ENCODE assay signal across 8 cellular contexts in the genomic region with DNA sequence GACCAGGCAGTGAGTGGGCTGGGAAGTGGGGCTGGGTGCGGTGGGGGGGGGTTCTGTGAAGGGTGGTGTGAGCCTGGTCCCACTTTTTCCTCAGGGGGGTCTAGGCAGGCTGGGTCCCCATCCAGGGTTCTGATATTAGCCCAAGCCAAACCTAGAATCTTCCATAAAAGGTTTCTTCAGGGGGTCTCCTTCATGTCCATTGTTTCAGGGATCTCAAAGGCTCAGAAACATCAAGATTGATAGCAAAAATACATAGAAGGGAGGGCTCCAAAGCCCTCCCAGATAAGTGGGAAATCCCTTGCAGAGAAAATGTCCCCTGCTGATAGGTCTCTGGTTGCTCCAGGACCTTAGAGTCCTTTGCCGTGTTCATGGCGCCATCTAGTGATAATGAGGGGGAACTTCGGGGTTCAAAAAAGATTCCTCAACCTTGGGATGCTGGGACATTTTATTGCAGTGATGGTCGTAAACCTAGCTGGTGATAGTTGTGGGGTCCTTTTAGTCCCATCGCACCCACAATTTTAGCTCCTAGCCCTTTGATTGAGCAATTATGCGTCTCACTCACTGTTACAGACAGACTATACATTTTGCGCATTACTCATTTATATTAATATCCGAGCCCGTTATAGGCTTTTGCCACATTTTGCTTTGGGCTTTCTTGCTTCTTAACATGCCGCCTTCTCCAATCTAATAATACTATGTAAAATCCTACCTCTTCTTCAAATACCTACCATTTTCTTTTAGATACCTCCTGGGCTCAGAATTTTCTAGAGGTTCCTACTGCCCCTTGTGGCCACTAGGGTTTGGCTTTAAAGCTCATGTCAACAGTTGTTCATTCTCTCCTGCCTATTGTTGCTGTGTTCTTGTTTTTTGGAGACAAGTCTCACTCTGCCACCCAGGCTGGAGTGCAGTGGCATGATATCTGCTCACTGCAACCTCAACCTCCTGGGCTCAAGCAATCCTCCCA. TPM values are rescaled to one million over a fixed set of nuclear protein-coding genes. Genes with fewer than 3 reads are reported as not detected.
A peak's percentile ranks its signal among the peaks of the same experiment; 100 is the strongest.
DNase-seq lines count a peak whose midpoint lies in the region; ATAC-seq and TF ChIP-seq lines count a peak whose summit lies in the region.

No MANE protein-coding gene starts in this region.

- no peak overlapping the region for H2AK9ac ChIP-seq in IMR-90 (replicated peaks; ENCODE audit: low read depth, low read length, poor library complexity)

- H3K9me3 Mint-ChIP-seq in activated T-helper 17 cell treated with anti-CD3 and anti-CD28 coated beads, Interleukin-2, amount 50 U/mL, for 72 hours, result no peaks in the 10 kb centered on the region

- no peak overlapping the region for H4K8ac ChIP-seq in IMR-90 (ENCODE audit: low read depth in 2 of 2, low read length in 2 of 2)

- H3K27me3 Mint-ChIP-seq in activated T-helper 17 cell treated with anti-CD3 and anti-CD28 coated beads, Interleukin-2, amount 50 U/mL, for 72 hours, result peaks cover 7% of the 10 kb centered on the region

- no peak overlapping the region for H2BK20ac ChIP-seq in IMR-90 (ENCODE audit: low read depth, low read length)

- no peak overlapping the region for H4K5ac ChIP-seq in IMR-90 (ENCODE audit: low read depth, low read length)

- CTCF ChIA-PET in IMR-90 (lab: Yijun Ruan, JAX), result interaction anchor here (0.6 to 2.3 kb wide), 20 partner anchors 8 to 260 kb away, joined by 3 to 16 read pairs (median 4); no protein-coding TSS in a partner anchor

- no peak overlapping the region for H2BK15ac ChIP-seq in IMR-90 (ENCODE audit: low read depth, low read length)

- WGBS in IMR-90 (ENCODE audit: extremely low coverage in 2 of 2, insufficient read length in 1 of 2), 2 experiments, result 67% methylated on average over 7 of the region's 11 CpGs; no CpG with 5 or more reads in 1 of the 2 experiments
- 30% methylated on average over 11 of the region's 11 CpGs for WGBS in prostate gland

- H3K18ac ChIP-seq in IMR-90 (ENCODE audit: low read depth, low read length), result no peak overlapping the region

- H3K9ac ChIP-seq in IMR-90 (ENCODE audit: low read depth, low read length), result no peak overlapping the region

- H3K4me3 ChIP-seq in IMR-90 (ENCODE audit: insufficient read depth, low read depth, low read length), result no peak overlapping the region
- no peak overlapping the region for H3K4me3 ChIP-seq in prostate gland

- H3K27me3 ChIP-seq in IMR-90 (ENCODE audit: control insufficient read depth, insufficient read depth, low read length) (no peaks in the 10 kb centered on the region), prostate gland (replicated peaks; ENCODE audit: insufficient read depth) (no peaks in the 10 kb centered on the region)

- peaks cover 24% of the 10 kb centered on the region for H3K36me3 ChIP-seq in IMR-90 (ENCODE audit: control insufficient read depth, insufficient read depth, low read length)
- no peaks in the 10 kb centered on the region for H3K36me3 ChIP-seq in prostate gland

- in situ Hi-C loops in IMR-90 (cut with MboI; ENCODE audit: low sequenced_read_pairs), result loop anchor here (5.0 to 10.0 kb wide), 3 partner anchors 95 to 307 kb away; partner anchors contain the start of genes HOXB13, PRAC1 and PRAC2

- H2AFZ ChIP-seq in IMR-90 (replicated peaks; ENCODE audit: low read length, poor library complexity), result no peak overlapping the region

- no peak overlapping the region for H3K27ac ChIP-seq in IMR-90 (ENCODE audit: insufficient read depth, low read length)
- H3K27ac ChIP-seq in prostate gland, result no peak overlapping the region

- dilution Hi-C loops in IMR-90 (cut with HindIII; ENCODE audit: low sequenced_read_pairs, unreplicated experiment), result loop anchor here (25.0 kb wide), 1 partner anchor 120 kb away; the partner anchor contains the start of gene UBE2Z

- peaks cover 12% of the 10 kb centered on the region; the same call in 1 of the 2 replicates for H4K20me1 ChIP-seq in IMR-90 (ENCODE audit: insufficient read depth, low read length)

- no peak overlapping the region for H3K4me2 ChIP-seq in IMR-90 (ENCODE audit: low read depth, low read length)

- no TSS peak for BruUV-seq in IMR-90 (replicated peaks; lab: Mats Ljungman, UMichigan)

- POLR2A ChIA-PET in IMR-90 (lab: Charles Lee; ENCODE audit: unreplicated experiment), result interaction anchor here (1.0 kb wide), 1 partner anchor 88 kb away, joined by 3 read pairs; the partner anchor contains the start of gene SNF8

- TF ChIP-seq CTCF in IMR-90 (conservative IDR thresholded peaks at IDR 0.05; ENCODE audit: low read depth, low read length), result peak; percentile 97
- peak in 3 of 4 experiments; percentile 55 to 59 (median 58) for TF ChIP-seq CTCF in prostate gland (IDR thresholded peaks at IDR 0.05)
- peak in 1 of 3 donors; percentile 1 for TF ChIP-seq CTCF in omental fat pad (IDR thresholded peaks at IDR 0.05)

- intact Hi-C loops in IMR-90 (cut with micrococcal nuclease), result loop anchor here (1.0 to 10.0 kb wide), 9 partner anchors 29 to 307 kb away; partner anchors contain the start of genes HOXB13, PRAC1, PRAC2 and SNF8
- intact Hi-C loops in prostate gland (cut with DNase I), result loop anchor here (10.0 kb wide), 1 partner anchor 357 kb away; no protein-coding TSS in a partner anchor

- ATAC-seq in IMR-90 (ENCODE audit: low read depth) (peak; percentile 87), HG03280 (IDR thresholded peaks at IDR 0.05; ENCODE audit: unreplicated experiment) (no peak), omental fat pad (ENCODE audit: low FRiP score) (no peak)
- ATAC-seq in activated T-helper 17 cell treated with anti-CD3 and anti-CD28 coated beads, Interleukin-2, amount 50 U/mL, for 72 hours (replicated peaks), result peak; percentile 65

- H3K27ac Mint-ChIP-seq in activated T-helper 17 cell treated with anti-CD3 and anti-CD28 coated beads, Interleukin-2, amount 50 U/mL, for 72 hours, result no peak overlapping the region

- H3K4me3 Mint-ChIP-seq in activated T-helper 17 cell treated with anti-CD3 and anti-CD28 coated beads, Interleukin-2, amount 50 U/mL, for 72 hours, result no peak overlapping the region

- H3K79me1 ChIP-seq in IMR-90 (ENCODE audit: low read depth in 1 of 2, low read length in 2 of 2), result peaks cover 21 to 40% of the 10 kb centered on the region in 2 experiments

- peak; percentile 99 for TF ChIP-seq RAD21 in IMR-90 (IDR thresholded peaks at IDR 0.05; ENCODE audit: low read length)

- H2BK5ac ChIP-seq in IMR-90 (ENCODE audit: low read depth, low read length, poor library complexity, severe bottlenecking), result no peak overlapping the region

- no peak overlapping the region for H2BK120ac ChIP-seq in IMR-90 (ENCODE audit: low read depth, low read length)

- no peak overlapping the region for H3K56ac ChIP-seq in IMR-90 (ENCODE audit: extremely low read depth, insufficient read depth, low read length)

- no peak overlapping the region for H3K14ac ChIP-seq in IMR-90 (replicated peaks; ENCODE audit: low read depth, low read length)

- DNase-seq in DMS79 (lab: John Stamatoyannopoulos, UW), result peak; percentile 75
- DNase-seq in IMR-90, result peak; percentile 81
- DNase-seq in NOMO-1 treated with dmso at 0.1 percent for 144 hours (lab: John Stamatoyannopoulos, UW; ENCODE audit: unreplicated experiment), result peak; percentile 7
- peak; percentile 54 for DNase-seq in globus pallidus (ENCODE audit: low spot score)
- DNase-seq in prostate gland (ENCODE audit: low spot score), result peak; percentile 15
- DNase-seq in omental fat pad (ENCODE audit: low spot score), result no peak

- H3K36me3 Mint-ChIP-seq in activated T-helper 17 cell treated with anti-CD3 and anti-CD28 coated beads, Interleukin-2, amount 50 U/mL, for 72 hours (ENCODE audit: low read depth), result no peaks in the 10 kb centered on the region

- peaks cover 5% of the 10 kb centered on the region for H3K4me1 Mint-ChIP-seq in activated T-helper 17 cell treated with anti-CD3 and anti-CD28 coated beads, Interleukin-2, amount 50 U/mL, for 72 hours

- H2AK5ac ChIP-seq in IMR-90 (ENCODE audit: low read depth, low read length), result no peak overlapping the region

- TF ChIP-seq POLR2A in IMR-90 (IDR thresholded peaks at IDR 0.05; ENCODE audit: low read depth, low read length) (no peak), prostate gland (IDR thresholded peaks at IDR 0.05) (no peak)

- no peaks in the 10 kb centered on the region for H3K9me1 ChIP-seq in IMR-90 (ENCODE audit: insufficient read depth, low read length)

- no peaks in the 10 kb centered on the region for H3K4me1 ChIP-seq in IMR-90 (ENCODE audit: control insufficient read depth, insufficient read depth, low read length)
- no peaks in the 10 kb centered on the region for H3K4me1 ChIP-seq in prostate gland (replicated peaks)

- H4K91ac ChIP-seq in IMR-90 (ENCODE audit: insufficient read depth, low read depth, low read length), result no peak overlapping the region

- H3K4ac ChIP-seq in IMR-90 (ENCODE audit: low read depth, low read length), result no peak overlapping the region

- no peak overlapping the region for H3K23ac ChIP-seq in IMR-90 (ENCODE audit: low read depth, low read length)

- H3K9me3 ChIP-seq in IMR-90 (ENCODE audit: control insufficient read depth, insufficient read depth, low read length), result no peaks in the 10 kb centered on the region
- H3K9me3 ChIP-seq in prostate gland, result no peaks in the 10 kb centered on the region

TF ChIP-seq in IMR-90, 13 proteins besides CTCF, POLR2A, EP300 and RAD21:
- peak; percentile 95 for TF ChIP-seq SMC3 (IDR thresholded peaks at IDR 0.05; ENCODE audit: low read depth, low read length)
- no peak for TF ChIP-seq RFX5 (IDR thresholded peaks at IDR 0.05; ENCODE audit: low read depth, low read length)
- no peak for TF ChIP-seq FOS (IDR thresholded peaks at IDR 0.05; ENCODE audit: low read depth, low read length)

RNA-seq across cellular contexts. Expression of gene IGF2BP1, which starts 35.1 kb away (rescaled TPM):
- total RNA-seq in IMR-90 (2012; rRNA removed) (10.2 and 11.9 TPM in 2 replicates), prostate gland (10 to 100 TPM in 1 of 2 donors, not detected in 1; 10.9 TPM), omental fat pad (under 1 TPM in 1 of 4 donors, not detected in 3; 0.16 TPM)
- 12.2 and 13.1 TPM in 2 replicates for polyA plus RNA-seq in IMR-90 (2012; rRNA removed)
- polyA plus RNA-seq in IMR-90 (2012; cell fraction: cytosol; rRNA removed), result 9.1 and 9.2 TPM in 2 replicates
- 23.6 and 36.0 TPM in 2 replicates for polyA plus RNA-seq in IMR-90 (2012; cell fraction: nucleus; rRNA removed; ENCODE audit: low replicate concordance)
- under 1 TPM in 1 of 2 donors, not detected in 1; 0.63 TPM for total RNA-seq in activated T-helper 17 cell treated with anti-CD3 and anti-CD28 coated beads, Interleukin-2, amount 50 U/mL, for 72 hours

Comparison
In these comparisons a context has a peak if more than half of its experiments do, and no peak if none do; other contexts are left out.
1. ATAC-seq: peak in IMR-90 (single experiment) and activated T-helper 17 cell treated with anti-CD3 and anti-CD28 coated beads, Interleukin-2, amount 50 U/mL, for 72 hours (single experiment); none in HG03280 (single experiment) and omental fat pad (single experiment).